8 cellular contexts compared by ENCODE assay signal in the genomic region with DNA sequence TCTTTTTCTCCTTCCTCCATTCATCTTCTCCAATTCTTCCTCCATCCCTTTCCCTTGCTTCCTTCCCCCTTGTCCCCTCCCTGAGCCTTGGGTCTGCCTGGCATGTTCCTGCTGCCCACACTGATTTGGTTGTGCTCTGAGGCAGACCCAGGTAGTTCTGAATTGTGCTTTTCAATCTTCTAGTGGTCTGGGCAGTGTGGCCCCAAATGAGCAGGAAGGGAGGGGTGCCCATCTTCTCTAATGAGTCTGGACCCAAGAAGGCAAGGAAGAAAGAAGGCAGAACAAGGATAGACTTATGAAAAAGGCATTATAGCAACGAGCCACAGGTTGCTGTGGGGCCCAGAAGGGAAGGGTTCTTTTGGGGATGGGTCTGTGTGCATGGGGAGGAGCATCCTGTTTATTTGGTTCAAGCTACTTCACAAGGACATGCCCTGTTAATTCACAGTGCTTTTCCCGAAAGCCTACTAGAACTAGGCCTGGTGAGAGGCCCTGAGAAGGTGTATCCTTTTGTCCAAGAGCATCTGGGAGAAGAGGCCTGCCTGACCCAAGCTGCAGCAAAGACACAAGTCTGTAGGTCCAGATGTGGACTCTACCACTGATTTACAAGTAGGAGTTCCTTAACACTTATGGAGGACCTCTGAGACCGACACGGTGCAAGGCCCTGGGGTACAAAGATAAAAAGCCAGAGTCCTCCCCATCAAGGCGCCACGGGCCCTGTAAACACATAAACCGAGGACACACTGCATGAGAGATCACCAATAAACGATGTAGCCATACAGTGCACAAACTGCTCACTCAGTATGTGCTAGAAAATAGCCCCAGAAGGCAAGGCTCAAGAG.
A peak's percentile ranks its signal among the peaks of the same experiment; 100 is the strongest.
DNase-seq lines count a peak whose midpoint lies in the region; ATAC-seq lines count a peak whose summit lies in the region.

No MANE protein-coding gene starts in this region.

- DNase-seq in NCI-H1092 treated with DMSO at 0.1 percent for 48 hours (lab: John Stamatoyannopoulos, UW) = peak; percentile 40
- DNase-seq in NCI-H1092 (lab: John Stamatoyannopoulos, UW) = no peak
- DNase-seq in NAMALWA (ENCODE audit: low spot score) = no peak
- no peak for DNase-seq in HPDE6-E6E7 (ENCODE audit: extremely low spot score)

- peaks cover 3% of the 10 kb centered on the region for H3K36me3 Mint-ChIP-seq in activated naive CD8-positive, alpha-beta T cell

- H3K9me3 Mint-ChIP-seq in activated naive CD8-positive, alpha-beta T cell (ENCODE audit: low read depth) = no peaks in the 10 kb centered on the region

- H3K4me1 Mint-ChIP-seq in activated naive CD8-positive, alpha-beta T cell (ENCODE audit: low read depth) = peaks cover 46% of the 10 kb centered on the region

- H3K9ac ChIP-seq in iPS-20b (ENCODE audit: low read depth, low read length) = peak overlapping the region; percentile 84; the same call in 1 of the 2 replicates
- peak overlapping the region; percentile 51 to 62 for H3K9ac ChIP-seq in stomach smooth muscle (ENCODE audit: low read length in 2 of 2)

- no peaks in the 10 kb centered on the region for H3K9me3 ChIP-seq in iPS-20b (ENCODE audit: insufficient read depth, low read depth, low read length)
- no peaks in the 10 kb centered on the region for H3K9me3 ChIP-seq in stomach smooth muscle (ENCODE audit: control insufficient read depth in 2 of 2, low read length in 2 of 2)

- peak overlapping the region; percentile 85 for H3K4me3 Mint-ChIP-seq in activated naive CD8-positive, alpha-beta T cell

- no peaks in the 10 kb centered on the region for H3K27me3 Mint-ChIP-seq in activated naive CD8-positive, alpha-beta T cell

- H3K27ac ChIP-seq in iPS-20b (ENCODE audit: low read length) (no peak overlapping the region), stomach smooth muscle (ENCODE audit: low read length) (peak overlapping the region; percentile 86)

- peak overlapping the region; percentile 83 for H3K4me3 ChIP-seq in iPS-20b (ENCODE audit: low read length)
- H3K4me3 ChIP-seq in stomach smooth muscle (ENCODE audit: low read length in 2 of 2) = peak overlapping the region; percentile 72 to 78

- H3K4me1 ChIP-seq in iPS-20b (ENCODE audit: insufficient read depth, low read length) = peaks cover 15% of the 10 kb centered on the region
- H3K4me1 ChIP-seq in stomach smooth muscle (ENCODE audit: control insufficient read depth, insufficient read depth, low read length) = peaks cover 33% of the 10 kb centered on the region

- no peak for ATAC-seq in GM21723 (IDR thresholded peaks at IDR 0.05; ENCODE audit: unreplicated experiment)

- peak overlapping the region; percentile 87 for H3K27ac Mint-ChIP-seq in activated naive CD8-positive, alpha-beta T cell

- no peaks in the 10 kb centered on the region for H3K36me3 ChIP-seq in iPS-20b (ENCODE audit: insufficient read depth, low read depth, low read length)
- no peaks in the 10 kb centered on the region for H3K36me3 ChIP-seq in stomach smooth muscle (ENCODE audit: control insufficient read depth in 2 of 2, insufficient read depth in 2 of 2, low read length in 2 of 2)

- peaks cover 16% of the 10 kb centered on the region; the same call in 1 of the 2 replicates for H3K27me3 ChIP-seq in iPS-20b (ENCODE audit: insufficient read depth, low read length)
- no peaks in the 10 kb centered on the region for H3K27me3 ChIP-seq in stomach smooth muscle (ENCODE audit: control insufficient read depth in 1 of 2, insufficient read depth in 2 of 2, low read length in 2 of 2)
